ENCODE assay signal across 28 cellular contexts in the genomic region with DNA sequence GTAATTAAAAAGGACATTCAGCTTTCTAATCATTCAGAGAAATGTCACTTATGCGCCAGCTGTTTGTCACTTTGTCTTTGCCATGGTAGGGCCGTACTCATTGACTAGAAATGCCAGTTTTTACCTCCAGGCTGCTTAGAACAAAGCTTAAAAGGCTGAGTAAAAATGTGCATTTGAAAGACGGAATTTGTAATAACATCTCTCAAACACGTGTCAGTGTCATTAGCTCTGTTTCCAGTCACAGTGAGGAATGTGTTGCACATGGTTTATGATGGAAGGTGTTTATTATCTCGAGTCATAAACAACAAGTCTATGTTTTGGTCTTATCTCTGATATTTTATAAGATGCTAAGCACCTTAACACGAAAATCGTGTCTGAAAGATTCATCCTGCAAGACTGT.
"Had no signal": no experiment of that assay in that cellular context is flagged by ENCODE, and none has a peak within 500 bp of the region (broad histone marks: within the 10 kb centered on the region; RNA-seq: fewer than 3 reads in every experiment).

No MANE protein-coding gene starts in this region.

- H2AFZ ChIP-seq: neural progenitor cell, parathyroid adenoma had no signal

- H3K36me3 ChIP-seq: neural progenitor cell, ovary, spleen, suprapubic skin, tibial artery, transverse colon, upper lobe of right lung, uterus had no signal

- H3K4me3 ChIP-seq: neural progenitor cell, ovary, psoas muscle, skin epidermis, smooth muscle cell, spleen, suprapubic skin, testis, tibial artery, transverse colon, upper lobe of right lung, uterus had no signal

- H3K9ac ChIP-seq: neural progenitor cell, parathyroid adenoma had no signal

- H3K27me3 ChIP-seq: neural progenitor cell, ovary, spleen, suprapubic skin, testis, tibial artery, transverse colon, upper lobe of right lung, uterus had no signal

- ATAC-seq: natural killer cell; psoas muscle; right cardiac atrium; sciatic nerve; stimulated activated memory B cell treated with anti-CD40 and anti-IgM and Interleukin-4, amounts not matched to agents 10 μg/mL and 1 μg/mL and 100 μg/mL, for 72 hours; stimulated activated naive CD8-positive, alpha-beta T cell treated with anti-CD3 and anti-CD28 coated beads, Interleukin-15, amount 100 ng/mL, for 72 hours; stimulated activated naive CD8-positive, alpha-beta T cell treated with anti-CD3 and anti-CD28 coated beads, Interleukin-15, Interleukin-2, amounts not matched to agents 100 U/mL and 50 U/mL, for 24 hours; upper lobe of right lung had no signal

- DNase-seq: natural killer cell; occipital lobe; ovary; posterior cingulate gyrus; psoas muscle; right cardiac atrium; spleen; stimulated activated CD4-positive, alpha-beta T cell treated with anti-CD3 and anti-CD28 coated beads, Interleukin-12 subunit alpha, Interleukin-12 subunit beta, amount 100 ng/mL, for 4 hours; stimulated activated CD4-positive, alpha-beta T cell treated with anti-CD3 and anti-CD28 coated beads, Interleukin-1b, Interleukin-23, amount 100 ng/mL, for 48 hours; stimulated activated CD4-positive, alpha-beta T cell treated with anti-CD3 and anti-CD28 coated beads, Interleukin-4, amount 100 ng/mL, for 1 hour; stimulated activated CD4-positive, alpha-beta T cell treated with anti-CD3 and anti-CD28 coated beads, Interleukin-4, amount 100 ng/mL, for 4 hours; stimulated activated CD8-positive, alpha-beta memory T cell treated with anti-CD3 and anti-CD28 coated beads, Interleukin-4, amount 100 ng/mL, for 48 hours; stimulated activated naive CD4-positive, alpha-beta T cell; stimulated activated naive CD8-positive, alpha-beta T cell treated with anti-CD3 and anti-CD28 coated beads, Interleukin-15, amount 100 ng/mL, for 72 hours; stimulated activated naive CD8-positive, alpha-beta T cell treated with anti-CD3 and anti-CD28 coated beads, Interleukin-15, Interleukin-2, amounts not matched to agents 100 U/mL and 50 U/mL, for 24 hours; substantia nigra; testis; tibial artery; transverse colon; upper lobe of right lung; uterus had no signal

- H3K79me2 ChIP-seq: parathyroid adenoma had no signal

- H3K4me1 ChIP-seq: neural progenitor cell, parathyroid adenoma, psoas muscle, spleen, suprapubic skin, testis, tibial artery, transverse colon, upper lobe of right lung, uterus had no signal

- H3K4me2 ChIP-seq: neural progenitor cell, smooth muscle cell had no signal

- H3K27ac ChIP-seq: neural progenitor cell, ovary, parathyroid adenoma, psoas muscle, skin epidermis, spleen, suprapubic skin, testis, tibial artery, transverse colon, upper lobe of right lung, uterus had no signal

- H3K9me3 ChIP-seq: ovary, suprapubic skin, testis, upper lobe of right lung, uterus had no signal
